23 cellular contexts compared by ENCODE assay signal in genomic region chr1:195686764-195687163, GRCh38.
"Had no signal": no experiment of that assay in that cellular context is flagged by ENCODE, and none has a peak within 500 bp of the region (broad histone marks: within the 10 kb centered on the region; RNA-seq: fewer than 3 reads in every experiment).

No MANE protein-coding gene starts in this region.

- ATAC-seq: gastrocnemius medialis; heart right ventricle; left cardiac atrium; left lung; left ventricle myocardium superior; lower lobe of right lung; naive thymus-derived CD4-positive, alpha-beta T cell; natural killer cell had no signal

- DNase-seq: dermis blood vessel endothelial cell; dorsolateral prefrontal cortex; effector CD4-positive, alpha-beta T cell; effector memory CD4-positive, alpha-beta T cell; foreskin fibroblast; foreskin melanocyte; gastrocnemius medialis; glutamatergic neuron; head of caudate nucleus; heart right ventricle; hippocampal formation; left cardiac atrium; left lung; left ventricle myocardium superior; lower lobe of right lung; mesenchymal stem cell; naive thymus-derived CD4-positive, alpha-beta T cell; natural killer cell had no signal

- H3K27ac ChIP-seq: coronary artery, dorsolateral prefrontal cortex, esophagus muscularis mucosa, gastrocnemius medialis, heart right ventricle, left lung, lower lobe of right lung had no signal

- H3K36me3 ChIP-seq: esophagus muscularis mucosa, gastrocnemius medialis, heart right ventricle, left lung, lower lobe of right lung had no signal

- H3K4me3 ChIP-seq: coronary artery, dorsolateral prefrontal cortex, esophagus muscularis mucosa, gastrocnemius medialis, heart right ventricle, left lung, lower lobe of right lung had no signal

- FAIRE-seq: endothelial cell of umbilical vein, islet of Langerhans, keratinocyte had no signal

- H3K9me3 ChIP-seq: esophagus muscularis mucosa, gastrocnemius medialis, heart right ventricle, left lung, lower lobe of right lung had no signal

- H3K4me1 ChIP-seq: esophagus muscularis mucosa, gastrocnemius medialis, heart right ventricle, left lung, lower lobe of right lung had no signal

- H3K27me3 ChIP-seq: dorsolateral prefrontal cortex, esophagus muscularis mucosa, gastrocnemius medialis, heart right ventricle, left lung had no signal
